ENCODE assay signal across 20 cellular contexts in genomic region chr11:72971611-72972010, GRCh38.
"Had no signal": no experiment of that assay in that cellular context is flagged by ENCODE, and none has a peak within 500 bp of the region (broad histone marks: within the 10 kb centered on the region; RNA-seq: fewer than 3 reads in every experiment).

No MANE protein-coding gene starts in this region.

- H3K36me3 ChIP-seq: brain microvascular endothelial cell, left ventricle myocardium inferior, ovary had no signal

- ATAC-seq: activated CD8-positive, alpha-beta T cell treated with anti-CD3 and anti-CD28 coated beads, Interleukin-2, amount 10 ng/mL, durations not matched to agents 7 days and 5 days; sciatic nerve; T-helper 17 cell had no signal

- H3K4me1 Mint-ChIP-seq: neural crest cell had no signal

- H3K27ac Mint-ChIP-seq: activated CD8-positive, alpha-beta T cell treated with anti-CD3 and anti-CD28 coated beads, Interleukin-2, amount 10 ng/mL, durations not matched to agents 7 days and 5 days had no signal

- H3K27me3 Mint-ChIP-seq: activated naive CD8-positive, alpha-beta T cell treated with anti-CD3 and anti-CD28 coated beads for 36 hours; T-helper 17 cell had no signal

- H3K4me3 Mint-ChIP-seq: activated CD8-positive, alpha-beta T cell treated with anti-CD3 and anti-CD28 coated beads, Interleukin-2, amount 10 ng/mL, durations not matched to agents 7 days and 5 days; activated naive CD8-positive, alpha-beta T cell treated with anti-CD3 and anti-CD28 coated beads for 36 hours; neural crest cell; T-helper 17 cell had no signal

- FAIRE-seq: endothelial cell of umbilical vein, kidney had no signal

- DNase-seq: activated CD4-positive, alpha-beta T cell treated with anti-CD3 and anti-CD28 coated beads for 48 hours; activated CD8-positive, alpha-beta memory T cell treated with anti-CD3 and anti-CD28 coated beads, Interleukin-2, amount 50 U/mL, for 4 hours; activated CD8-positive, alpha-beta T cell treated with anti-CD3 and anti-CD28 coated beads, Interleukin-2, amount 10 ng/mL, durations not matched to agents 7 days and 5 days; activated gamma-delta T cell treated with Interleukin-2 at 50 U/mL for 16 hours; activated naive CD8-positive, alpha-beta T cell treated with anti-CD3 and anti-CD28 coated beads for 36 hours; brain microvascular endothelial cell; effector CD8-positive, alpha-beta T cell; esophagus squamous epithelium; foreskin fibroblast; hypothalamus; kidney; left ventricle myocardium inferior; ovary; stimulated activated CD4-positive, alpha-beta T cell treated with anti-CD3 and anti-CD28 coated beads, Interleukin-12 subunit alpha, Interleukin-12 subunit beta, amount 100 ng/mL, for 4 hours; stimulated activated CD4-positive, alpha-beta T cell treated with anti-CD3 and anti-CD28 coated beads, Interleukin-2, amount 100 ng/mL, for 24 hours; T-helper 17 cell; WERI-Rb-1 had no signal

- H3K27ac ChIP-seq: brain microvascular endothelial cell, esophagus squamous epithelium, left ventricle myocardium inferior, ovary, WERI-Rb-1 had no signal

- H3K27me3 ChIP-seq: brain microvascular endothelial cell, esophagus squamous epithelium, ovary had no signal

- H3K9me3 ChIP-seq: esophagus squamous epithelium, ovary had no signal

- H3K4me3 ChIP-seq: esophagus squamous epithelium, left ventricle myocardium inferior, ovary had no signal
